In the genomic region with DNA sequence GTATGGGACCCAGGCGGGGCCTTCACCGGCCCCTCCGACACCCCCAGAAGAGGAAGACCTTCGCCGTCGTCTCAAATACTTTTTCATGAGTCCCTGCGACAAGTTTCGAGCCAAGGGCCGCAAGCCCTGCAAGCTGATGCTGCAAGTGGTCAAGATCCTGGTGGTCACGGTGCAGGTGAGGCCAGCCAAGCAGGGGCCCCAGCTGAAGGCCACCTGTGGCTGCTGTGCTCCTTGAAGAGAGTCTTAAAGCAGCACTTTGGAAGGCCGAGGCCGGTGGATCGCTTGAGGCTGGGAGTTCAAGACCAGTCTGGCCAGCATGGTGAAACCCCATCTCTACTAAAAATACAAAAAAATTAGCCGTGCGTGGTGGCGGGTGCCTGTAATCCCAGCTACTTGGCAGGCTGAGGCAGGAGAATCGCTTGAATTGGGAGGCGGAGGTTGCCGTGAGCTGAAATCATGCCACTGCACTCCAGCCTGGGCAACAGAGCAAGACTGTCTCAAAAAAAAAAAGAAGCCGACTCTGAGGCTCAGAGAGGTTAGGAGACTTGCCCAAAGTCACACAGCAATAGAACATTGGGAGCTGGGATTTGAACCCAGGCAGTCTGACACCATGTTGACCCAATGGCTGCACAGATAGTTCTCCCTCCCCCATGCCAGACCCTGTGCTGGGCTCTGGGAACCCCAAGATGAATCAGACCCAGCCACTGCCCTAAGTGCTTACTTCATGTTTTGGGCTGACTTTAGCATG, we compare ENCODE assay signal across 29 cellular contexts. TPM values are rescaled to one million over a fixed set of nuclear protein-coding genes. Genes with fewer than 3 reads are reported as not detected.
"Had no signal": no experiment of that assay in that cellular context is flagged by ENCODE, and none has a peak within 500 bp of the region (broad histone marks: within the 10 kb centered on the region; RNA-seq: fewer than 3 reads in every experiment).

No MANE protein-coding gene starts in this region.

- H3K36me3 Mint-ChIP-seq: natural killer cell treated with Interleukin-12 subunit alpha and Interleukin-12 subunit beta and Interleukin-15 and Interleukin-18, amount 100 ng/mL, for 72 hours had no signal

- H3K9me3 Mint-ChIP-seq: endodermal cell; mesothelial cell of epicardium; naive B cell; natural killer cell treated with Interleukin-12 subunit alpha and Interleukin-12 subunit beta and Interleukin-15 and Interleukin-18, amount 100 ng/mL, for 72 hours; neural progenitor cell; stimulated activated effector memory CD8-positive, alpha-beta T cell treated with anti-CD3 and anti-CD28 coated beads, Interleukin-12 subunit alpha, Interleukin-12 subunit beta, amount 100 ng/mL, for 72 hours had no signal

- H3K27ac ChIP-seq: epithelial cell of prostate, gastrocnemius medialis, neural progenitor cell, parathyroid adenoma, stomach, thyroid gland had no signal

- ATAC-seq: esophagus mucosa; gastrocnemius medialis; left lobe of liver; mucosa of descending colon; natural killer cell treated with Interleukin-12 subunit alpha and Interleukin-12 subunit beta and Interleukin-15 and Interleukin-18, amount 100 ng/mL, for 72 hours; sciatic nerve; stimulated activated effector memory CD8-positive, alpha-beta T cell treated with anti-CD3 and anti-CD28 coated beads, Interleukin-12 subunit alpha, Interleukin-12 subunit beta, amount 100 ng/mL, for 72 hours had no signal

- H3K4me2 ChIP-seq: neural progenitor cell, smooth muscle cell had no signal

- H3K4me3 Mint-ChIP-seq: endodermal cell; mesothelial cell of epicardium; natural killer cell treated with Interleukin-12 subunit alpha and Interleukin-12 subunit beta and Interleukin-15 and Interleukin-18, amount 100 ng/mL, for 72 hours; stimulated activated effector memory CD8-positive, alpha-beta T cell treated with anti-CD3 and anti-CD28 coated beads, Interleukin-12 subunit alpha, Interleukin-12 subunit beta, amount 100 ng/mL, for 72 hours had no signal

- H3K4me3 ChIP-seq: dorsolateral prefrontal cortex, gastrocnemius medialis, lung, mucosa of descending colon, neural progenitor cell, smooth muscle cell, stomach, thyroid gland had no signal

- H3K27me3 ChIP-seq: dorsolateral prefrontal cortex, gastrocnemius medialis, neural progenitor cell, stomach, thyroid gland had no signal

- H3K27ac Mint-ChIP-seq: endodermal cell; mesothelial cell of epicardium; naive B cell; natural killer cell treated with Interleukin-12 subunit alpha and Interleukin-12 subunit beta and Interleukin-15 and Interleukin-18, amount 100 ng/mL, for 72 hours; neural progenitor cell; progenitor cell of endocrine pancreas; stimulated activated effector memory CD8-positive, alpha-beta T cell treated with anti-CD3 and anti-CD28 coated beads, Interleukin-12 subunit alpha, Interleukin-12 subunit beta, amount 100 ng/mL, for 72 hours had no signal

- H3K9ac ChIP-seq: neural progenitor cell, parathyroid adenoma had no signal

- H3K9me3 ChIP-seq: gastrocnemius medialis, mucosa of descending colon, stomach, thyroid gland had no signal

- FAIRE-seq: keratinocyte had no signal

- DNase-seq: cortex of kidney; dorsolateral prefrontal cortex; effector CD8-positive, alpha-beta T cell; endodermal cell; foreskin fibroblast; gastrocnemius medialis; head of caudate nucleus; mesenchymal stem cell; mucosa of descending colon; naive B cell; stimulated activated CD4-positive, alpha-beta T cell treated with anti-CD3 and anti-CD28 coated beads, Interleukin-2, amount 100 ng/mL, for 24 hours; stimulated activated CD4-positive, alpha-beta T cell treated with anti-CD3 and anti-CD28 coated beads, Interleukin-4, amount 100 ng/mL, for 24 hours; stimulated activated naive CD4-positive, alpha-beta T cell treated with Interleukin-2 at 50 U/mL for 16 hours; stomach; thyroid gland; trophoblast cell had no signal

- H3K36me3 ChIP-seq: neural progenitor cell had no signal

- H3K27me3 Mint-ChIP-seq: naive B cell; natural killer cell treated with Interleukin-12 subunit alpha and Interleukin-12 subunit beta and Interleukin-15 and Interleukin-18, amount 100 ng/mL, for 72 hours; progenitor cell of endocrine pancreas had no signal

- H2AFZ ChIP-seq: neural progenitor cell, parathyroid adenoma had no signal

RNA-seq across cellular contexts. Expression of a gene that starts 36.3 kb away (rescaled TPM):
- total RNA-seq: smooth muscle cell had no signal
